In the genomic region with DNA sequence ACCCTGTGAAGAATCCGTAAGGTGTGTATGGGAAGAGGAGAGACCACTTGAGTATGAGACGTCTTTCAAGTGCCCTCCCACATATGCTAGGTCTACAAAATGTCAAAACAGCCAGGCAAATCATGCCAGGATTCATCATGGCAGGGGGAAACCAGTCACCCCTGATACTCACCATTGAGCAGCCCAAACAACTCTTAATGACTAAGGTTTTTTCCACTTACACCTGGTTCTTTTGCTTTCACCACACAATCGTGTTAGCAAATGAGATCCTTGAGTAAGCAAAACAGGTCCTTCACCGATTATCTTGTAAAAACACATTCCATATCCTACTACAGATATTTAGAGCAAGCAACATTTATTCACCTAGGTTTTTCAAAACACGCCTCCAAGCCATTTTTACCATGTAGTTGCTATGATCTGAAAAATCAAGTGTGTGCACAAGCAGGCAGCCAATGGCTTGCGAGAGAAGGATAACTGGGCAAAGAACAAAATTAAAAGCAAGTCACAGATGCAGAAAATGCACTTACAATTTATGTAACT, we compare ENCODE assay signal across 19 cellular contexts.
DNase-seq lines count a peak whose midpoint lies in the region; FAIRE-seq and TF ChIP-seq lines count a peak whose summit lies in the region.
"Had no signal": no experiment of that assay in that cellular context is flagged by ENCODE, and none has a peak within 500 bp of the region (broad histone marks: within the 10 kb centered on the region; RNA-seq: fewer than 3 reads in every experiment).

No MANE protein-coding gene starts in this region.

- H3K4me3 Mint-ChIP-seq in activated T-helper 2 cell treated with anti-CD3 and anti-CD28 coated beads, Interferon-gamma antibody, Interleukin-2, Interleukin-4, amounts not matched to agents 10 μg/mL and 5 μg/mL and 100 μg/mL, durations not matched to agents 14 hours and 24 hours and 36 hours (ENCODE audit: low read depth), result no peak overlapping the region
- H3K4me3 Mint-ChIP-seq: HFFc6 had no signal

- TF ChIP-seq CTCF in kidney (IDR thresholded peaks at IDR 0.05; ENCODE audit: borderline replicate concordance, extremely low read depth, insufficient read depth), result no peak

- H3K27ac ChIP-seq in kidney (ENCODE audit: low read depth in 2 of 2, low read length in 2 of 2), result no peak overlapping the region
- H3K27ac ChIP-seq: 22Rv1, adrenal gland, SK-N-MC, VCaP had no signal

- DNase-seq in DMS53 (lab: John Stamatoyannopoulos, UW), result peak; percentile 22
- no peak for DNase-seq in DMS53 treated with DMSO at 0.1 percent for 48 hours (lab: John Stamatoyannopoulos, UW; ENCODE audit: unreplicated experiment)
- DNase-seq in M059J (ENCODE audit: low read depth), result peak; percentile 25
- DNase-seq in activated T-helper 2 cell treated with anti-CD3 and anti-CD28 coated beads, Interferon-gamma antibody, Interleukin-2, Interleukin-4, amounts not matched to agents 10 μg/mL and 5 μg/mL and 100 μg/mL, durations not matched to agents 14 hours and 24 hours and 36 hours (ENCODE audit: low spot score), result no peak
- DNase-seq in stimulated activated CD4-positive, alpha-beta T cell treated with anti-CD3 and anti-CD28 coated beads, Interleukin-15, amount 100 ng/mL, for 48 hours (ENCODE audit: low read depth in 2 of 2), result peak; percentile 45 to 53
- no peak for DNase-seq in nucleus accumbens (lab: John Stamatoyannopoulos, UW)
- DNase-seq in kidney, result no peak
- DNase-seq in HK-2 (ENCODE audit: unreplicated experiment), result no peak
- DNase-seq: adrenal gland; erythroblast; HFFc6; left colon; MM.1S; NCI-H2107; NK-92 treated with Interleukin-12 subunit alpha and Interleukin-12 subunit beta, amount 100 ng/mL, for 24 hours had no signal

- H3K4me1 ChIP-seq in kidney (ENCODE audit: control insufficient read depth in 1 of 2, insufficient read depth in 1 of 2, low read depth in 1 of 2, low read length in 2 of 2), result peaks cover 0 to 6% of the 10 kb centered on the region in 2 donors
- H3K4me1 ChIP-seq: adrenal gland, Caco-2 had no signal

- H3K27ac Mint-ChIP-seq in activated T-helper 2 cell treated with anti-CD3 and anti-CD28 coated beads, Interferon-gamma antibody, Interleukin-2, Interleukin-4, amounts not matched to agents 10 μg/mL and 5 μg/mL and 100 μg/mL, durations not matched to agents 14 hours and 24 hours and 36 hours, result peak overlapping the region; percentile 77

- H3K4me3 ChIP-seq in kidney (ENCODE audit: low read length in 2 of 2), result no peak overlapping the region
- H3K4me3 ChIP-seq: adrenal gland, SK-N-MC had no signal

- H3K9me3 Mint-ChIP-seq in activated T-helper 2 cell treated with anti-CD3 and anti-CD28 coated beads, Interferon-gamma antibody, Interleukin-2, Interleukin-4, amounts not matched to agents 10 μg/mL and 5 μg/mL and 100 μg/mL, durations not matched to agents 14 hours and 24 hours and 36 hours, result peaks cover 10% of the 10 kb centered on the region

- H3K36me3 ChIP-seq in kidney (ENCODE audit: control insufficient read depth in 1 of 2, insufficient read depth in 2 of 2, low read length in 2 of 2), result no peaks in the 10 kb centered on the region
- H3K36me3 ChIP-seq: adrenal gland had no signal

- H3K9me3 ChIP-seq in kidney (ENCODE audit: control insufficient read depth in 1 of 2, low read length in 2 of 2), result no peaks in the 10 kb centered on the region
- H3K9me3 ChIP-seq: adrenal gland had no signal

- no peak overlapping the region for H3K9ac ChIP-seq in kidney (ENCODE audit: low read length in 2 of 2)

- peaks cover 10% of the 10 kb centered on the region for H3K36me3 Mint-ChIP-seq in activated T-helper 2 cell treated with anti-CD3 and anti-CD28 coated beads, Interferon-gamma antibody, Interleukin-2, Interleukin-4, amounts not matched to agents 10 μg/mL and 5 μg/mL and 100 μg/mL, durations not matched to agents 14 hours and 24 hours and 36 hours (ENCODE audit: low read depth)

- intact Hi-C loops in activated T-helper 2 cell treated with anti-CD3 and anti-CD28 coated beads, Interferon-gamma antibody, Interleukin-2, Interleukin-4, amounts not matched to agents 10 μg/mL and 5 μg/mL and 100 μg/mL, durations not matched to agents 14 hours and 24 hours and 36 hours (cut with micrococcal nuclease), result loop anchor here (1.0 to 10.0 kb wide), 10 partner anchors 10 to 1168 kb away; no protein-coding TSS in a partner anchor
- intact Hi-C loops in kidney (cut with DNase I), result no loop called here

- H3K27me3 Mint-ChIP-seq in activated T-helper 2 cell treated with anti-CD3 and anti-CD28 coated beads, Interferon-gamma antibody, Interleukin-2, Interleukin-4, amounts not matched to agents 10 μg/mL and 5 μg/mL and 100 μg/mL, durations not matched to agents 14 hours and 24 hours and 36 hours (ENCODE audit: low read depth), result no peaks in the 10 kb centered on the region

- no peak for FAIRE-seq in kidney (lab: Jason Lieb, UNC)

- peaks cover 75% of the 10 kb centered on the region for H3K4me1 Mint-ChIP-seq in activated T-helper 2 cell treated with anti-CD3 and anti-CD28 coated beads, Interferon-gamma antibody, Interleukin-2, Interleukin-4, amounts not matched to agents 10 μg/mL and 5 μg/mL and 100 μg/mL, durations not matched to agents 14 hours and 24 hours and 36 hours (ENCODE audit: low read depth)

Comparison
In these comparisons a context has a peak if more than half of its experiments do, and no peak if none do; other contexts are left out.
1. DNase-seq: peak in DMS53 (single experiment), M059J (single experiment) and stimulated activated CD4-positive, alpha-beta T cell treated with anti-CD3 and anti-CD28 coated beads, Interleukin-15, amount 100 ng/mL, for 48 hours (2 of 2); none in DMS53 treated with DMSO at 0.1 percent for 48 hours (single experiment), activated T-helper 2 cell treated with anti-CD3 and anti-CD28 coated beads, Interferon-gamma antibody, Interleukin-2, Interleukin-4, amounts not matched to agents 10 μg/mL and 5 μg/mL and 100 μg/mL, durations not matched to agents 14 hours and 24 hours and 36 hours (single experiment), nucleus accumbens (0 of 56), kidney (single experiment) and HK-2 (single experiment).